ENCODE assay signal across 30 cellular contexts in genomic region chr3:192867645-192868044, GRCh38. TPM values are rescaled to one million over a fixed set of nuclear protein-coding genes. Genes with fewer than 3 reads are reported as not detected.
DNase-seq lines count a peak whose midpoint lies in the region; ATAC-seq, FAIRE-seq and TF ChIP-seq lines count a peak whose summit lies in the region.
"Had no signal": no experiment of that assay in that cellular context is flagged by ENCODE, and none has a peak within 500 bp of the region (broad histone marks: within the 10 kb centered on the region; RNA-seq: fewer than 3 reads in every experiment).

No MANE protein-coding gene starts in this region.

- H3K27me3 ChIP-seq in liver (ENCODE audit: control insufficient read depth in 4 of 4, insufficient read depth in 4 of 4, low read length in 3 of 4), result peaks cover 0 to 5% (median 0%) of the 10 kb centered on the region in 4 donors
- no peaks in the 10 kb centered on the region for H3K27me3 ChIP-seq in HepG2 (ENCODE audit: control insufficient read depth in 1 of 2, insufficient read depth in 2 of 2, low read length in 2 of 2)
- no peaks in the 10 kb centered on the region for H3K27me3 ChIP-seq in right lobe of liver
- H3K27me3 ChIP-seq: body of pancreas, gastrocnemius medialis, neural progenitor cell had no signal

- peaks cover 0 to 3% (median 1%) of the 10 kb centered on the region in 4 donors for H3K4me1 ChIP-seq in liver (ENCODE audit: control insufficient read depth in 4 of 4, insufficient read depth in 4 of 4, low read length in 3 of 4)
- no peaks in the 10 kb centered on the region for H3K4me1 ChIP-seq in HepG2 (ENCODE audit: insufficient read depth, low read length)
- no peaks in the 10 kb centered on the region for H3K4me1 ChIP-seq in right lobe of liver
- H3K4me1 ChIP-seq: body of pancreas had no signal

- TF ChIP-seq RAD21 in liver (IDR thresholded peaks at IDR 0.05), result peak in 1 of 2 donors; percentile 11
- no peak for TF ChIP-seq RAD21 in HepG2 (CRISPR knock-in tag; IDR thresholded peaks at IDR 0.05)

- H2AFZ ChIP-seq in HepG2 (ENCODE audit: low read length), result no peak overlapping the region
- H2AFZ ChIP-seq: neural progenitor cell had no signal

- CTCF ChIA-PET in HepG2 (lab: Yijun Ruan, JAX; ENCODE audit: low intra/inter-chr PET ratio, low total read pairs), result no interaction called here

- TF ChIP-seq POLR2A in HepG2 (IDR thresholded peaks at IDR 0.05; ENCODE audit: insufficient read depth in 1 of 2, low read depth in 2 of 2, low read length in 2 of 2) (no peak), right lobe of liver (IDR thresholded peaks at IDR 0.05) (no peak)

- peaks cover 3% of the 10 kb centered on the region for H3K36me3 Mint-ChIP-seq in progenitor cell of endocrine pancreas (ENCODE audit: insufficient read depth)
- H3K36me3 Mint-ChIP-seq: neural progenitor cell had no signal

- H3K27ac ChIP-seq in liver (ENCODE audit: low read depth in 1 of 2, low read length in 2 of 2) (peak overlapping the region in 1 of 2 donors; percentile 16), HepG2 (ENCODE audit: extremely low read length, insufficient read depth, low read length) (no peak overlapping the region), right lobe of liver (peak overlapping the region in 2 of 3 donors; percentile 29 to 43)
- H3K27ac ChIP-seq: body of pancreas, gastrocnemius medialis, HL-60, neural progenitor cell, RWPE1 had no signal

- H3K79me2 ChIP-seq in HepG2 (ENCODE audit: insufficient read depth, low read length), result no peaks in the 10 kb centered on the region

- no peaks in the 10 kb centered on the region for H4K20me1 ChIP-seq in HepG2 (ENCODE audit: insufficient read depth, low read length)

- intact Hi-C loops in HepG2 (cut with micrococcal nuclease; ENCODE audit: unreplicated experiment), result no loop called here
- intact Hi-C loops in right lobe of liver (cut with DNase I), result no loop called here

- H3K9me3 Mint-ChIP-seq in progenitor cell of endocrine pancreas (ENCODE audit: low read depth), result no peaks in the 10 kb centered on the region
- H3K9me3 Mint-ChIP-seq: activated CD4-positive, alpha-beta memory T cell treated with anti-CD3 and anti-CD28 coated beads, Interleukin-2, amount 10 ng/mL, durations not matched to agents 7 days and 5 days; activated naive CD8-positive, alpha-beta T cell treated with anti-CD3 and anti-CD28 coated beads for 36 hours; CD4-positive, alpha-beta T cell; T-helper 1 cell treated with Interleukin-12 subunit alpha and Interleukin-12 subunit beta and Interleukin-4 antibody, amounts not matched to agents 30 μg/mL and 1 μg/mL, for 36 hours had no signal

- 83% methylated on average over 4 of the region's 4 CpGs for WGBS in liver
- 97% methylated on average over 4 of the region's 4 CpGs for WGBS in HepG2 (ENCODE audit: low lambda C conversion rate)
- 47% methylated on average over 4 of the region's 4 CpGs for WGBS in right lobe of liver (ENCODE audit: insufficient coverage, low coverage, low lambda C conversion rate, missing lambda C conversion rate)

- no peak for FAIRE-seq in HepG2 (lab: Jason Lieb, UNC)
- FAIRE-seq: D721Med, H1, TTC549 had no signal

- DNase-seq in HepG2 (ENCODE audit: low spot score), result no peak
- DNase-seq in fibroblast of the aortic adventitia (ENCODE audit: low read depth), result peak; percentile 54
- no peak for DNase-seq in right lobe of liver
- no peak for DNase-seq in Ammon's horn (ENCODE audit: low spot score)
- no peak for DNase-seq in progenitor cell of endocrine pancreas (ENCODE audit: low spot score, unreplicated experiment)
- DNase-seq in NCI-H2196 treated with DMSO at 0.1 percent for 48 hours (lab: John Stamatoyannopoulos, UW; ENCODE audit: unreplicated experiment), result no peak
- DNase-seq: 8988T; activated CD4-positive, alpha-beta memory T cell treated with anti-CD3 and anti-CD28 coated beads, Interleukin-2, amount 10 ng/mL, durations not matched to agents 7 days and 5 days; activated CD4-positive, CD25-positive, alpha-beta regulatory T cell treated with anti-CD3 and anti-CD28 coated beads, Interleukin-2, amount 50 U/mL, for 72 hours; activated CD8-positive, alpha-beta memory T cell treated with anti-CD3 and anti-CD28 coated beads, Interleukin-2, amount 50 U/mL, for 48 hours; activated effector memory CD4-positive, alpha-beta T cell treated with Interleukin-2 at 50 U/mL for 16 hours; activated naive CD8-positive, alpha-beta T cell treated with anti-CD3 and anti-CD28 coated beads for 36 hours; body of pancreas; CD4-positive, alpha-beta T cell; effector CD8-positive, alpha-beta T cell; gastrocnemius medialis; Karpas-422; NCI-H1436; NCI-H446; SK-N-SH; stimulated activated naive CD8-positive, alpha-beta T cell treated with anti-CD3 and anti-CD28 coated beads, Interleukin-15, Interleukin-2, amounts not matched to agents 100 U/mL and 50 U/mL, for 24 hours had no signal

- peaks cover 2% of the 10 kb centered on the region for H3K4me1 Mint-ChIP-seq in progenitor cell of endocrine pancreas (ENCODE audit: low read depth)

- H3K4me3 ChIP-seq in liver (ENCODE audit: low read depth in 1 of 3, low read length in 3 of 3) (no peak overlapping the region), HepG2 (replicated peaks in 1 of 3; ENCODE audit: insufficient read depth in 1 of 3, low read depth in 2 of 3, low read length in 3 of 3) (no peak overlapping the region), fibroblast of the aortic adventitia (ENCODE audit: low read depth, low read length) (no peak overlapping the region), right lobe of liver (no peak overlapping the region)
- H3K4me3 ChIP-seq: body of pancreas, gastrocnemius medialis, neural progenitor cell had no signal

- no peak overlapping the region for H3K4me2 ChIP-seq in HepG2 (ENCODE audit: low read depth, low read length)
- H3K4me2 ChIP-seq: neural progenitor cell, SK-N-SH had no signal

- no peaks in the 10 kb centered on the region for H3K27me3 Mint-ChIP-seq in progenitor cell of endocrine pancreas
- H3K27me3 Mint-ChIP-seq: activated CD4-positive, alpha-beta memory T cell treated with anti-CD3 and anti-CD28 coated beads, Interleukin-2, amount 10 ng/mL, durations not matched to agents 7 days and 5 days; activated naive CD8-positive, alpha-beta T cell treated with anti-CD3 and anti-CD28 coated beads for 36 hours; CD4-positive, alpha-beta T cell had no signal

- no peak overlapping the region for H3K27ac Mint-ChIP-seq in progenitor cell of endocrine pancreas
- H3K27ac Mint-ChIP-seq: activated CD4-positive, alpha-beta memory T cell treated with anti-CD3 and anti-CD28 coated beads, Interleukin-2, amount 10 ng/mL, durations not matched to agents 7 days and 5 days; activated naive CD8-positive, alpha-beta T cell treated with anti-CD3 and anti-CD28 coated beads for 36 hours; CD4-positive, alpha-beta T cell; neural progenitor cell had no signal

- H3K9ac ChIP-seq in liver (ENCODE audit: low read depth in 1 of 2, low read length in 2 of 2) (no peak overlapping the region), HepG2 (ENCODE audit: insufficient read depth, low read depth, low read length) (no peak overlapping the region)
- H3K9ac ChIP-seq: neural progenitor cell, SK-N-SH had no signal

- in situ Hi-C loops in HepG2 (cut with HindIII; ENCODE audit: extremely low pct_ligation_motif_present, low pct_unique_long_range_greater_than_20kb), result no loop called here

- TF ChIP-seq EP300 in HepG2 (IDR thresholded peaks at IDR 0.05; ENCODE audit: low read depth in 2 of 2, low read length in 2 of 2) (no peak), HepG2 (CRISPR knock-in tag; IDR thresholded peaks at IDR 0.05; ENCODE audit: borderline replicate concordance) (no peak)

- ATAC-seq in HepG2, result no peak
- ATAC-seq in right lobe of liver, result peak; percentile 54 to 68 (median 60)
- no peak for ATAC-seq in GM21447 (IDR thresholded peaks at IDR 0.05; ENCODE audit: unreplicated experiment)
- ATAC-seq: body of pancreas; gastrocnemius medialis; stimulated activated naive CD8-positive, alpha-beta T cell treated with anti-CD3 and anti-CD28 coated beads, Interleukin-15, Interleukin-2, amounts not matched to agents 100 U/mL and 50 U/mL, for 24 hours had no signal

- H3K9me3 ChIP-seq in liver (ENCODE audit: control insufficient read depth in 4 of 4, low read length in 3 of 4) (no peaks in the 10 kb centered on the region), HepG2 (ENCODE audit: low read length) (no peaks in the 10 kb centered on the region), right lobe of liver (no peaks in the 10 kb centered on the region)
- H3K9me3 ChIP-seq: body of pancreas, gastrocnemius medialis, SK-N-SH had no signal

- BruUV-seq in HepG2 (replicated peaks; lab: Mats Ljungman, UMichigan), result no TSS peak

- no peaks in the 10 kb centered on the region for H3K36me3 ChIP-seq in liver (ENCODE audit: control insufficient read depth in 4 of 4, insufficient read depth in 3 of 4, low read depth in 1 of 4, low read length in 3 of 4)
- no peaks in the 10 kb centered on the region for H3K36me3 ChIP-seq in HepG2 (replicated peaks in 1 of 2; ENCODE audit: control insufficient read depth in 1 of 2, insufficient read depth in 2 of 2, low read length in 2 of 2)
- H3K36me3 ChIP-seq in right lobe of liver, result no peaks in the 10 kb centered on the region
- H3K36me3 ChIP-seq: gastrocnemius medialis, neural progenitor cell had no signal

- H3K4me3 Mint-ChIP-seq in progenitor cell of endocrine pancreas (ENCODE audit: low read depth), result no peak overlapping the region
- H3K4me3 Mint-ChIP-seq: activated CD4-positive, alpha-beta memory T cell treated with anti-CD3 and anti-CD28 coated beads, Interleukin-2, amount 10 ng/mL, durations not matched to agents 7 days and 5 days; activated naive CD8-positive, alpha-beta T cell treated with anti-CD3 and anti-CD28 coated beads for 36 hours; CD4-positive, alpha-beta T cell; neural progenitor cell; T-helper 1 cell treated with Interleukin-12 subunit alpha and Interleukin-12 subunit beta and Interleukin-4 antibody, amounts not matched to agents 30 μg/mL and 1 μg/mL, for 36 hours had no signal

- TF ChIP-seq CTCF in liver (IDR thresholded peaks at IDR 0.05; ENCODE audit: low read depth, low read length, missing input control) (no peak), HepG2 (CRISPR knock-in tag; IDR thresholded peaks at IDR 0.05) (no peak), fibroblast of the aortic adventitia (IDR thresholded peaks at IDR 0.05; ENCODE audit: insufficient read depth, low read length) (no peak), right lobe of liver (IDR thresholded peaks at IDR 0.05) (no peak), progenitor cell of endocrine pancreas (IDR thresholded peaks at IDR 0.05; ENCODE audit: unreplicated experiment) (no peak)

- POLR2A ChIA-PET in HepG2 (lab: Yijun Ruan, JAX), result no interaction called here

RNA-seq across cellular contexts. Expression of gene MB21D2, which starts 50.0 kb away (rescaled TPM):
- total RNA-seq in liver (1 to 10 TPM in 1 of 2 donors, under 1 TPM in 1; 0.59 to 1.9 TPM), HepG2 (2016; rRNA removed; fragmentation: Illumina TruSeq; extraction: Trizol) (1.6 and 2.8 TPM in 2 replicates), fibroblast of the aortic adventitia (ENCODE audit: low replicate concordance) (5.6 and 6.7 TPM in 2 replicates), right lobe of liver (under 1 TPM in 5 of 6 experiments, not detected in 1; 0.15 to 0.86 (median 0.31) TPM), progenitor cell of endocrine pancreas (12.5 and 13.4 TPM in 2 replicates)
- polyA plus RNA-seq in liver (under 1 TPM; 0.13 to 0.33 TPM), HepG2 (2011; rRNA removed) (0.85 and 0.90 TPM in 2 replicates)
- 0.26 and 0.40 TPM in 2 replicates for total RNA-seq in HepG2 (2016; cell fraction: cytosol; rRNA removed; fragmentation: Illumina TruSeq; extraction: Trizol; ENCODE audit: low read depth)
- 2.0 and 2.4 TPM in 2 replicates for total RNA-seq in HepG2 (2016; cell fraction: insoluble cytoplasmic fraction; rRNA removed; fragmentation: Illumina TruSeq; extraction: Trizol)
- total RNA-seq in HepG2 (2016; cell fraction: membrane; rRNA removed; fragmentation: Illumina TruSeq; extraction: Trizol), result 0.93 and 1.1 TPM in 2 replicates
- total RNA-seq in HepG2 (2016; cell fraction: nucleus; rRNA removed; fragmentation: Illumina TruSeq; extraction: Trizol), result 1.3 and 1.9 TPM in 2 replicates
- 0.62 and 0.71 TPM in 2 replicates for polyA plus RNA-seq in HepG2 (2011; cell fraction: cytosol; rRNA removed)
- 0.37 and 0.73 TPM in 2 replicates for polyA plus RNA-seq in HepG2 (2011; cell fraction: nucleus; rRNA removed)
- 0.79 and 0.98 TPM in 2 replicates for polyA plus RNA-seq in HepG2 (2012)
- 0.07 and 0.15 TPM in 2 replicates for polyA plus RNA-seq in HepG2 (2016; cell fraction: cytosol; fragmentation: Illumina TruSeq; extraction: Trizol; ENCODE audit: low read depth)
- polyA plus RNA-seq in HepG2 (2016; cell fraction: insoluble cytoplasmic fraction; fragmentation: Illumina TruSeq; extraction: Trizol; ENCODE audit: low read depth), result 1.9 TPM in 2 replicates
- 0.37 and 0.52 TPM in 2 replicates for polyA plus RNA-seq in HepG2 (2016; cell fraction: membrane; fragmentation: Illumina TruSeq; extraction: Trizol; ENCODE audit: low read depth)
- polyA plus RNA-seq in HepG2 (2016; cell fraction: nucleus; fragmentation: Illumina TruSeq; extraction: Trizol; ENCODE audit: insufficient read depth, low read depth), result 1.1 and 1.4 TPM in 2 replicates
- 2.4 and 4.8 TPM in 2 replicates for polyA minus RNA-seq in HepG2 (2011; rRNA and poly(A)+ RNA removed; ENCODE audit: low replicate concordance)
- 0.97 and 1.3 TPM in 2 replicates for polyA minus RNA-seq in HepG2 (2011; cell fraction: cytosol; rRNA and poly(A)+ RNA removed)
- 2.4 and 3.6 TPM in 2 replicates for polyA minus RNA-seq in HepG2 (2011; cell fraction: nucleus; rRNA and poly(A)+ RNA removed)

Comparison
In these comparisons a context has a peak if more than half of its experiments do, and no peak if none do; other contexts are left out.
1. ATAC-seq: peak in right lobe of liver (4 of 4); none in HepG2 (single experiment) and GM21447 (single experiment).